9 cellular contexts compared by ENCODE assay signal in the genomic region with DNA sequence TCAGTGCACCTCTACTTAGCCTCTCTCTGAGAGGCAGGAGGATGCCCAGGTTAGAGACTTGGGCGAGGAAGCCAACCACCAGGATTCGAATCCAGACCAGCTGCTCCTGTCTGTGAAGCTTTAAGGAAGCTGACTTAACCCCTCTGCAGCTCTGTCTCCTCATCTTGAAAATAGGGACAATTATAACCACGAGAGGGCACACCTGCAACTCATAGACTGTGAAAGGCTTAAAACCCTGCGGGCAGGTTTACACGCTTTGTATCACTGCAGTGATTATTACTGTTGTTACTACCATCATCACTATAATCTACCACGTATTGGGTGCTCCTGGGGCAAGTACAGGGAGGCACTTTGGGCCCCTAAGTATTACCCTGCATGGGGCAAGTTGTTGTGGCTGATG.
A peak's percentile ranks its signal among the peaks of the same experiment; 100 is the strongest.
DNase-seq lines count a peak whose midpoint lies in the region; ATAC-seq, FAIRE-seq and TF ChIP-seq lines count a peak whose summit lies in the region.
"Had no signal": no experiment of that assay in that cellular context is flagged by ENCODE, and none has a peak within 500 bp of the region (broad histone marks: within the 10 kb centered on the region; RNA-seq: fewer than 3 reads in every experiment).

No MANE protein-coding gene starts in this region.

- TF ChIP-seq POLR2A in GM12892 (IDR thresholded peaks at IDR 0.05; ENCODE audit: low read depth, low read length) (no peak), spleen (IDR thresholded peaks at IDR 0.05) (no peak), tibial nerve (IDR thresholded peaks at IDR 0.05) (no peak)

- H3K9me3 ChIP-seq in spleen (peaks cover 0 to 3% (median 0%) of the 10 kb centered on the region in 8 donors), aorta (ENCODE audit: control insufficient read depth, low read length) (no peaks in the 10 kb centered on the region), tibial nerve (peaks cover 0 to 15% (median 0%) of the 10 kb centered on the region in 4 donors)
- H3K9me3 ChIP-seq: neutrophil had no signal

- no peaks in the 10 kb centered on the region for H3K36me3 ChIP-seq in spleen
- no peaks in the 10 kb centered on the region for H3K36me3 ChIP-seq in aorta (ENCODE audit: control insufficient read depth in 1 of 2, insufficient read depth in 2 of 2, low read length in 1 of 2)
- no peaks in the 10 kb centered on the region for H3K36me3 ChIP-seq in tibial nerve
- H3K36me3 ChIP-seq: neutrophil had no signal

- H3K4me1 ChIP-seq in spleen = peaks cover 0 to 6% (median 0%) of the 10 kb centered on the region in 6 donors
- H3K4me1 ChIP-seq in aorta (ENCODE audit: control insufficient read depth in 1 of 2, insufficient read depth in 2 of 2, low read length in 2 of 2) = no peaks in the 10 kb centered on the region
- no peaks in the 10 kb centered on the region for H3K4me1 ChIP-seq in tibial nerve

- ATAC-seq in aorta (ENCODE audit: low FRiP score) = no peak

- FAIRE-seq in GM12892 (lab: Jason Lieb, UNC) = peak; percentile 84

- no peak overlapping the region for H3K27ac ChIP-seq in spleen
- H3K27ac ChIP-seq in aorta (ENCODE audit: low read depth in 1 of 2, low read length in 2 of 2) = no peak overlapping the region
- no peak overlapping the region for H3K27ac ChIP-seq in tibial nerve
- H3K27ac ChIP-seq: neutrophil had no signal

- in situ Hi-C loops in ACHN (cut with HindIII; ENCODE audit: low pct_ligation_motif_present, low pct_unique_long_range_greater_than_20kb, low sequenced_read_pairs) (no loop called here), astrocyte of the spinal cord (cut with HindIII; ENCODE audit: low sequenced_read_pairs) (no loop called here)

- H3K4me3 ChIP-seq in astrocyte of the spinal cord (ENCODE audit: low read depth, low read length) (no peak overlapping the region), spleen (no peak overlapping the region), aorta (ENCODE audit: low read length in 2 of 2) (no peak overlapping the region), tibial nerve (no peak overlapping the region)

- no peak for TF ChIP-seq EP300 in tibial nerve (IDR thresholded peaks at IDR 0.05)

- peak; percentile 48 for DNase-seq in ACHN
- no peak for DNase-seq in GM12892 (ENCODE audit: insufficient read length)
- DNase-seq in NCI-H524 (lab: John Stamatoyannopoulos, UW) = peak; percentile 80 to 81
- no peak for DNase-seq in astrocyte of the spinal cord (ENCODE audit: low read depth, low spot score)
- no peak for DNase-seq in NCI-H1048 (lab: John Stamatoyannopoulos, UW)
- no peak for DNase-seq in spleen
- DNase-seq in aorta = no peak
- no peak for DNase-seq in tibial nerve (ENCODE audit: low spot score in 2 of 2)

- intact Hi-C loops in spleen (cut with DNase I; ENCODE audit: low total_unique reads) (no loop called here), aorta (cut with DNase I) (no loop called here)

- H3K27me3 ChIP-seq in spleen (replicated peaks in 1 of 7) = no peaks in the 10 kb centered on the region
- H3K27me3 ChIP-seq in aorta (ENCODE audit: control insufficient read depth in 1 of 2, insufficient read depth in 2 of 2, low read length in 1 of 2) = no peaks in the 10 kb centered on the region
- no peaks in the 10 kb centered on the region for H3K27me3 ChIP-seq in tibial nerve

- 56 to 67% (median 61%) methylated on average over 6 of the region's 6 CpGs for WGBS in spleen, 5 donors
- WGBS in aorta, 2 donors = 51 to 55% methylated on average over 6 of the region's 6 CpGs
- 50 to 54% methylated on average over 6 of the region's 6 CpGs for WGBS in tibial nerve, 2 donors

- TF ChIP-seq CTCF in astrocyte of the spinal cord (IDR thresholded peaks at IDR 0.05; ENCODE audit: low read depth, low read length) (peak; percentile 16), spleen (IDR thresholded peaks at IDR 0.05 in 8 of 11, conservative IDR thresholded peaks at IDR 0.05 in 3 of 11) (peak in 2 of 11 experiments; percentile 23 to 38), tibial nerve (IDR thresholded peaks at IDR 0.05) (no peak)

Comparison
In these comparisons a context has a peak if more than half of its experiments do, and no peak if none do; other contexts are left out.
1. DNase-seq: peak in ACHN (single experiment) and NCI-H524 (2 of 2); none in GM12892 (single experiment), astrocyte of the spinal cord (single experiment), NCI-H1048 (single experiment), spleen (single experiment), aorta (0 of 2) and tibial nerve (0 of 2).